Comparison of ENCODE assay signal across 13 cellular contexts in the genomic region with DNA sequence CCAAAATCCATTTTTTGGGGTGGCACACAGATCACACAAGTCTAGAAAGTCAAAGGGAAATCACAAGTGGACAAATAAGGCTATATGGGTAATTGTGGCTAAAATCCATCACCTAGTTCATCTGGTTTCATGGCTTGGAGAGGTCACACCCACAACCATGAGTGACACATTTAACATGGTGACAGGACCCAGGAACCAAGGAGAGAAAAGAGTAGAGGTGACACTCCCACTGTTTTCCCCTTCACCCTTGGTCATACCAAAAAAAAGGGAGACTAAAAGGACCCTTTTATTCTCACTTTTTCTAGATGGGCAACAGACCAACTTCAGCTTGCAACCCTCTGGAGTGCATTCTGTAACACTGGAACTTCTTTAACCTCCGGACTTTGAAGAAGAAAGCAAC. TPM values are rescaled to one million over a fixed set of nuclear protein-coding genes. Genes with fewer than 3 reads are reported as not detected.
A peak's percentile ranks its signal among the peaks of the same experiment; 100 is the strongest.
DNase-seq lines count a peak whose midpoint lies in the region; ATAC-seq, FAIRE-seq and TF ChIP-seq lines count a peak whose summit lies in the region.
"Had no signal": no experiment of that assay in that cellular context is flagged by ENCODE, and none has a peak within 500 bp of the region (broad histone marks: within the 10 kb centered on the region; RNA-seq: fewer than 3 reads in every experiment).

No MANE protein-coding gene starts in this region.

- in situ Hi-C loops in GM12878 (cut with MboI) = no loop called here

- TF ChIP-seq POLR2A in GM12878 (IDR thresholded peaks at IDR 0.05; ENCODE audit: low read depth, low read length) = no peak

- H2AFZ ChIP-seq in GM12878 (ENCODE audit: control insufficient read depth, low read depth, low read length) = no peak overlapping the region
- H2AFZ ChIP-seq: GM23248 had no signal

- intact Hi-C loops in GM12878 (cut with micrococcal nuclease; ENCODE audit: unreplicated experiment) = no loop called here

- H3K4me3 ChIP-seq in GM12865 (ENCODE audit: low read depth, low read length) (no peak overlapping the region), GM12878 (no peak overlapping the region), MG63 (no peak overlapping the region)
- H3K4me3 ChIP-seq: GM23248, HAP-1 had no signal

- RAD21 ChIA-PET in GM12878 (lab: Charles Lee; ENCODE audit: unreplicated experiment) = no interaction called here

- no peak overlapping the region for H3K9ac ChIP-seq in GM12878 (ENCODE audit: control insufficient read depth, insufficient read depth, low read length)
- H3K9ac ChIP-seq: GM23248 had no signal

- H3K79me2 ChIP-seq in GM12878 (ENCODE audit: control insufficient read depth, insufficient read depth, low read length) = no peaks in the 10 kb centered on the region

- FAIRE-seq in GM12878 (lab: Jason Lieb, UNC) = no peak

- H3K9me3 ChIP-seq in GM12878 (replicated peaks; ENCODE audit: control insufficient read depth, insufficient read depth, low read length) (peaks cover 4% of the 10 kb centered on the region), MG63 (no peaks in the 10 kb centered on the region)
- H3K9me3 ChIP-seq: HAP-1 had no signal

- WGBS in GM12878 (ENCODE audit: insufficient coverage, insufficient replicate concordance, low lambda C conversion rate, missing lambda C conversion rate) = 0% methylated on average over 1 of the region's 1 CpG

- TF ChIP-seq CTCF in GM12865 (IDR thresholded peaks at IDR 0.05; ENCODE audit: insufficient read depth, low read depth, low read length, missing control alignments) = no peak
- TF ChIP-seq CTCF in GM12878 (IDR thresholded peaks at IDR 0.05 in 2 of 3, conservative IDR thresholded peaks at IDR 0.05 in 1 of 3; ENCODE audit: control insufficient read depth in 2 of 3, extremely low read depth in 1 of 3, insufficient read depth in 1 of 3, low read depth in 3 of 3, low read length in 3 of 3) = no peak

- TF ChIP-seq EP300 in GM12878 (IDR thresholded peaks at IDR 0.05; ENCODE audit: borderline replicate concordance in 1 of 2, control insufficient read depth in 1 of 2, low read depth in 2 of 2, low read length in 2 of 2) = no peak

- H3K36me3 ChIP-seq in GM12878 (ENCODE audit: control insufficient read depth in 2 of 2, insufficient read depth in 2 of 2, low read length in 1 of 2) (no peaks in the 10 kb centered on the region), MG63 (no peaks in the 10 kb centered on the region)
- H3K36me3 ChIP-seq: BE2C, HAP-1 had no signal

- no peaks in the 10 kb centered on the region for H3K4me1 ChIP-seq in GM12878 (ENCODE audit: control insufficient read depth, insufficient read depth, low read length)
- H3K4me1 ChIP-seq: BE2C, HAP-1 had no signal

- CTCF ChIA-PET in GM12878 (lab: Yijun Ruan, JAX) = interaction anchor here (0.5 to 1.1 kb wide), 2 partner anchors 10 to 70 kb away, joined by 3 to 4 read pairs; no protein-coding TSS in a partner anchor

- H4K20me1 ChIP-seq in GM12878 (ENCODE audit: control insufficient read depth, insufficient read depth) = no peaks in the 10 kb centered on the region

- DNase-seq in GM12865 (ENCODE audit: low read depth) = peak; percentile 8
- peak; percentile 7 for DNase-seq in LHCN-M2 (ENCODE audit: low read depth)
- DNase-seq in GM12878 (ENCODE audit: low read depth, low spot score) = no peak
- DNase-seq in myocyte (ENCODE audit: low read depth) = peak; percentile 6
- DNase-seq in MG63 = no peak
- DNase-seq: NCI-H2081 treated with DMSO at 0.1 percent for 48 hours, T-helper 17 cell had no signal

- ATAC-seq in GM12878 (no peak), GM21447 (IDR thresholded peaks at IDR 0.05; ENCODE audit: unreplicated experiment) (no peak), GM21723 (IDR thresholded peaks at IDR 0.05; ENCODE audit: unreplicated experiment) (no peak), HG03432 (IDR thresholded peaks at IDR 0.05; ENCODE audit: unreplicated experiment) (no peak)

- POLR2A ChIA-PET in GM12878 (lab: Charles Lee) = no interaction called here

- no peak overlapping the region for H3K27ac ChIP-seq in GM12878 (ENCODE audit: control insufficient read depth, insufficient read depth)
- H3K27ac ChIP-seq: GM23248 had no signal

- H3K27me3 ChIP-seq in GM12878 (replicated peaks in 1 of 2; ENCODE audit: control insufficient read depth in 2 of 2, insufficient read depth in 2 of 2, low read length in 1 of 2) = no peaks in the 10 kb centered on the region
- H3K27me3 ChIP-seq in MG63 = no peaks in the 10 kb centered on the region
- H3K27me3 ChIP-seq: BE2C had no signal

- SMC1A ChIA-PET in GM12878 (lab: Charles Lee; ENCODE audit: uncharacterized antibody, unreplicated experiment) = no interaction called here

- no peak for TF ChIP-seq RAD21 in GM12878 (IDR thresholded peaks at IDR 0.05; ENCODE audit: insufficient read depth, low read depth, low read length)

- BruUV-seq in GM12878 (replicated peaks; lab: Mats Ljungman, UMichigan) = no TSS peak

- no peak overlapping the region for H3K4me2 ChIP-seq in GM12878 (ENCODE audit: control insufficient read depth, insufficient read depth)

TF ChIP-seq in GM12878, 131 proteins besides CTCF, POLR2A, EP300 and RAD21 (continues in another document):
- no peak for TF ChIP-seq NR2C1 (IDR thresholded peaks at IDR 0.05)
- no peak for TF ChIP-seq ZBTB4 (CRISPR knock-in tag; IDR thresholded peaks at IDR 0.05)

RNA-seq across cellular contexts. Expression of gene ZNF107, which starts 46.2 kb away (rescaled TPM):
- total RNA-seq in LHCN-M2 (2014; rRNA removed) (10.5 and 11.3 TPM in 2 replicates), GM12878 (2014; rRNA removed) (14.0 and 15.3 TPM in 2 replicates), GM12878 (2014; rRNA removed; fragmentation: Illumina TruSeq; extraction: Trizol) (23.3 and 23.7 TPM in 2 replicates), GM12878 (2021) (10.8 and 12.0 TPM in 2 replicates), myocyte (6.6 and 7.4 TPM in 2 replicates)
- polyA plus RNA-seq in LHCN-M2 (2012) = 1.2 TPM
- total RNA-seq in GM12878 (2013; cell fraction: nucleolus; rRNA removed) = 73.9 and 78.7 TPM in 2 replicates
- 4.1 TPM for polyA plus RNA-seq in GM12878 (2011; ENCODE audit: low read depth)
- polyA plus RNA-seq in GM12878 (2011; rRNA removed) (18.3 and 35.9 TPM in 2 replicates), GM12878 (2014; fragmentation: Illumina TruSeq; extraction: Trizol) (22.8 and 27.7 TPM in 2 replicates), GM12878 (2014; fragmentation: Nextera tagmentation; extraction: Ambion mirVana) (1 to 10 TPM; 3.2 to 3.7 TPM), GM12878 (2014; rRNA removed) (11.4 and 13.5 TPM in 2 replicates), GM12878 (2016; fragmentation: Nextera tagmentation; extraction: Ambion mirVana) (10 to 100 TPM; 12.4 to 13.8 TPM)
- polyA plus RNA-seq in GM12878 (2011; cell fraction: cytosol; rRNA removed) = 11.9 and 16.5 TPM in 2 replicates
- polyA plus RNA-seq in GM12878 (2011; cell fraction: nucleus; rRNA removed) = 25.7 and 30.7 TPM in 2 replicates
- 8.3 and 10.1 TPM in 2 replicates for polyA plus RNA-seq in GM12878 (2012)
- 15.2 and 19.7 TPM in 2 replicates for polyA minus RNA-seq in GM12878 (2011; rRNA and poly(A)+ RNA removed)
- 7.4 and 8.0 TPM in 2 replicates for polyA minus RNA-seq in GM12878 (2011; cell fraction: cytosol; rRNA and poly(A)+ RNA removed)
- 12.1 and 15.6 TPM in 2 replicates for polyA minus RNA-seq in GM12878 (2011; cell fraction: nucleus; rRNA and poly(A)+ RNA removed)
- 1.1 TPM for polyA plus RNA-seq in myocyte (2012)
- 0.92 and 2.6 TPM in 2 replicates for total RNA-seq in MG63 (2014; rRNA removed; shearing (Covaris generic); ENCODE audit: low replicate concordance)

RNA-seq across cellular contexts. Expression of gene ZNF680, which starts 56.8 kb away (rescaled TPM):
- total RNA-seq in LHCN-M2 (2014; rRNA removed) (21.6 and 25.3 TPM in 2 replicates), GM12878 (2014; rRNA removed) (8.1 and 8.5 TPM in 2 replicates), GM12878 (2014; rRNA removed; fragmentation: Illumina TruSeq; extraction: Trizol) (13.6 and 16.7 TPM in 2 replicates), GM12878 (2021) (8.0 TPM in 2 replicates), myocyte (40.6 and 44.6 TPM in 2 replicates)
- 2.6 TPM for polyA plus RNA-seq in LHCN-M2 (2012)
- 109 and 123 TPM in 2 replicates for total RNA-seq in GM12878 (2013; cell fraction: nucleolus; rRNA removed)
- 2.1 TPM for polyA plus RNA-seq in GM12878 (2011; ENCODE audit: low read depth)
- polyA plus RNA-seq in GM12878 (2011; rRNA removed) (5.9 and 10.4 TPM in 2 replicates), GM12878 (2014; fragmentation: Illumina TruSeq; extraction: Trizol) (7.6 and 11.5 TPM in 2 replicates), GM12878 (2014; fragmentation: Nextera tagmentation; extraction: Ambion mirVana) (1 to 10 TPM; 5.0 to 6.2 TPM), GM12878 (2014; rRNA removed) (5.1 and 6.0 TPM in 2 replicates), GM12878 (2016; fragmentation: Nextera tagmentation; extraction: Ambion mirVana) (10 to 100 TPM; 10.9 to 12.1 TPM)
- 1.5 and 2.1 TPM in 2 replicates for polyA plus RNA-seq in GM12878 (2011; cell fraction: cytosol; rRNA removed)
- polyA plus RNA-seq in GM12878 (2011; cell fraction: nucleus; rRNA removed) = 6.5 and 6.8 TPM in 2 replicates
- polyA plus RNA-seq in GM12878 (2012) = 3.5 and 4.9 TPM in 2 replicates
- 4.2 and 4.8 TPM in 2 replicates for polyA minus RNA-seq in GM12878 (2011; rRNA and poly(A)+ RNA removed)
- 2.5 and 4.0 TPM in 2 replicates for polyA minus RNA-seq in GM12878 (2011; cell fraction: cytosol; rRNA and poly(A)+ RNA removed)
- 6.9 and 12.9 TPM in 2 replicates for polyA minus RNA-seq in GM12878 (2011; cell fraction: nucleus; rRNA and poly(A)+ RNA removed)
- 10.8 TPM for polyA plus RNA-seq in myocyte (2012)
- total RNA-seq in MG63 (2014; rRNA removed; shearing (Covaris generic); ENCODE audit: low replicate concordance) = 5.5 and 15.7 TPM in 2 replicates

Comparison
In these comparisons a context has a peak if more than half of its experiments do, and no peak if none do; other contexts are left out.
1. DNase-seq: peak in GM12865 (single experiment), LHCN-M2 (single experiment) and myocyte (single experiment); none in GM12878 (single experiment) and MG63 (single experiment).